1 cellular context compared by ENCODE assay signal in the genomic region with DNA sequence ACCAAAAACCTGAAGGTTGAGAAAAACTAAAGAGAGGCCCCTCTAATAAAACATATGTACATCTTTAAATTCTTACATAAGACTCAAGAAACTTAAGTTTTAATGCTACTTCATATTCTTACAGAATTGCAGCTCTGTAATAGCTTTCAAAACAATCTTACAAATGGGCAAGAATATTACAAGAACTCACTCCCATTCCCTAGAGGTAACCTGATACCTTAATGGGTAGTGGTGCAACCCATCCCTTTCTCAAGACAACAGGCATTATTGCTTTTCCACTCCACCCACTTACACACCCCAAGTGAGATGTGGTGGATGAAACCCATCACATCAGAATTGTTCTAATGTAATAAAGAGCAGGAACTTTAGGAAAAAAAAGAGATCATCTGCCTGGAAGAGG.
TF ChIP-seq lines count a peak whose summit lies in the region.

No MANE protein-coding gene starts in this region.

TF ChIP-seq in HEK293, 187 proteins besides CTCF, POLR2A, EP300 and RAD21 (continued from another document):
- TF ChIP-seq, protein P1, sequence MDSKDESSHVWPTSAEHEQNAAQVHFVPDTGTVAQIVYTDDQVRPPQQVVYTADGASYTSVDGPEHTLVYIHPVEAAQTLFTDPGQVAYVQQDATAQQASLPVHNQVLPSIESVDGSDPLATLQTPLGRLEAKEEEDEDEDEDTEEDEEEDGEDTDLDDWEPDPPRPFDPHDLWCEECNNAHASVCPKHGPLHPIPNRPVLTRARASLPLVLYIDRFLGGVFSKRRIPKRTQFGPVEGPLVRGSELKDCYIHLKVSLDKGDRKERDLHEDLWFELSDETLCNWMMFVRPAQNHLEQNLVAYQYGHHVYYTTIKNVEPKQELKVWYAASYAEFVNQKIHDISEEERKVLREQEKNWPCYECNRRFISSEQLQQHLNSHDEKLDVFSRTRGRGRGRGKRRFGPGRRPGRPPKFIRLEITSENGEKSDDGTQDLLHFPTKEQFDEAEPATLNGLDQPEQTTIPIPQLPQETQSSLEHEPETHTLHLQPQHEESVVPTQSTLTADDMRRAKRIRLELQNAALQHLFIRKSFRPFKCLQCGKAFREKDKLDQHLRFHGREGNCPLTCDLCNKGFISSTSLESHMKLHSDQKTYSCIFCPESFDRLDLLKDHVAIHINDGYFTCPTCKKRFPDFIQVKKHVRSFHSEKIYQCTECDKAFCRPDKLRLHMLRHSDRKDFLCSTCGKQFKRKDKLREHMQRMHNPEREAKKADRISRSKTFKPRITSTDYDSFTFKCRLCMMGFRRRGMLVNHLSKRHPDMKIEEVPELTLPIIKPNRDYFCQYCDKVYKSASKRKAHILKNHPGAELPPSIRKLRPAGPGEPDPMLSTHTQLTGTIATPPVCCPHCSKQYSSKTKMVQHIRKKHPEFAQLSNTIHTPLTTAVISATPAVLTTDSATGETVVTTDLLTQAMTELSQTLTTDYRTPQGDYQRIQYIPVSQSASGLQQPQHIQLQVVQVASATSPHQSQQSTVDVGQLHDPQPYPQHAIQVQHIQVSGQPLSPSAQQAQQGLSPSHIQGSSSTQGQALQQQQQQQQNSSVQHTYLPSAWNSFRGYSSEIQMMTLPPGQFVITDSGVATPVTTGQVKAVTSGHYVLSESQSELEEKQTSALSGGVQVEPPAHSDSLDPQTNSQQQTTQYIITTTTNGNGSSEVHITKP (tag by site-specific recombination; IDR thresholded peaks at IDR 0.05) = peak; percentile 80
- TF ChIP-seq, protein P2, sequence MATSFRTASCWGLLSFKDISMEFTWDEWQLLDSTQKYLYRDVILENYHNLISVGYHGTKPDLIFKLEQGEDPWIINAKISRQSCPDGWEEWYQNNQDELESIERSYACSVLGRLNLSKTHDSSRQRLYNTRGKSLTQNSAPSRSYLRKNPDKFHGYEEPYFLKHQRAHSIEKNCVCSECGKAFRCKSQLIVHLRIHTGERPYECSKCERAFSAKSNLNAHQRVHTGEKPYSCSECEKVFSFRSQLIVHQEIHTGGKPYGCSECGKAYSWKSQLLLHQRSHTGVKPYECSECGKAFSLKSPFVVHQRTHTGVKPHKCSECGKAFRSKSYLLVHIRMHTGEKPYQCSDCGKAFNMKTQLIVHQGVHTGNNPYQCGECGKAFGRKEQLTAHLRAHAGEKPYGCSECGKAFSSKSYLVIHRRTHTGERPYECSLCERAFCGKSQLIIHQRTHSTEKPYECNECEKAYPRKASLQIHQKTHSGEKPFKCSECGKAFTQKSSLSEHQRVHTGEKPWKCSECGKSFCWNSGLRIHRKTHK (tag by site-specific recombination; IDR thresholded peaks at IDR 0.05) = no peak
- TF ChIP-seq ZEB2 (tag by site-specific recombination; IDR thresholded peaks at IDR 0.05) (peak; percentile 25; the same call in 1 of the 2 replicates), ZFHX2 (tag by site-specific recombination; conservative IDR thresholded peaks at IDR 0.05) (peak; percentile 55), EGR2 (tag by site-specific recombination; IDR thresholded peaks at IDR 0.05; ENCODE audit: low read depth) (no peak), KLF1 (tag by site-specific recombination; IDR thresholded peaks at IDR 0.05) (peak; percentile 67; the same call in 1 of the 2 replicates), MZF1 (tag by site-specific recombination; IDR thresholded peaks at IDR 0.05; ENCODE audit: borderline replicate concordance) (peak; percentile 53; the same call in 1 of the 2 replicates), ZSCAN30 (tag by site-specific recombination; IDR thresholded peaks at IDR 0.05) (0 out of 2 replicates have a peak, but pooled peaks have one; percentile 44), ZNF529 (tag by site-specific recombination; IDR thresholded peaks at IDR 0.05; ENCODE audit: insufficient replicate concordance) (no peak), ZNF175 (tag by site-specific recombination; IDR thresholded peaks at IDR 0.05) (no peak), ZNF404 (tag by site-specific recombination; IDR thresholded peaks at IDR 0.05) (no peak), PRDM1 (tag by site-specific recombination; IDR thresholded peaks at IDR 0.05) (peak; percentile 48; the same call in 1 of the 2 replicates), ZNF366 (tag by site-specific recombination; conservative IDR thresholded peaks at IDR 0.05) (peak; percentile 72), ZNF16 (tag by site-specific recombination; IDR thresholded peaks at IDR 0.05; ENCODE audit: low read depth) (no peak), ZNF10 (tag by site-specific recombination; IDR thresholded peaks at IDR 0.05) (no peak), ZNF658 (tag by site-specific recombination; IDR thresholded peaks at IDR 0.05) (no peak)
- TF ChIP-seq, protein P3, sequence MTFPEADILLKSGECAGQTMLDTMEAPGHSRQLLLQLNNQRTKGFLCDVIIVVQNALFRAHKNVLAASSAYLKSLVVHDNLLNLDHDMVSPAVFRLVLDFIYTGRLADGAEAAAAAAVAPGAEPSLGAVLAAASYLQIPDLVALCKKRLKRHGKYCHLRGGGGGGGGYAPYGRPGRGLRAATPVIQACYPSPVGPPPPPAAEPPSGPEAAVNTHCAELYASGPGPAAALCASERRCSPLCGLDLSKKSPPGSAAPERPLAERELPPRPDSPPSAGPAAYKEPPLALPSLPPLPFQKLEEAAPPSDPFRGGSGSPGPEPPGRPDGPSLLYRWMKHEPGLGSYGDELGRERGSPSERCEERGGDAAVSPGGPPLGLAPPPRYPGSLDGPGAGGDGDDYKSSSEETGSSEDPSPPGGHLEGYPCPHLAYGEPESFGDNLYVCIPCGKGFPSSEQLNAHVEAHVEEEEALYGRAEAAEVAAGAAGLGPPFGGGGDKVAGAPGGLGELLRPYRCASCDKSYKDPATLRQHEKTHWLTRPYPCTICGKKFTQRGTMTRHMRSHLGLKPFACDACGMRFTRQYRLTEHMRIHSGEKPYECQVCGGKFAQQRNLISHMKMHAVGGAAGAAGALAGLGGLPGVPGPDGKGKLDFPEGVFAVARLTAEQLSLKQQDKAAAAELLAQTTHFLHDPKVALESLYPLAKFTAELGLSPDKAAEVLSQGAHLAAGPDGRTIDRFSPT (tag by site-specific recombination; IDR thresholded peaks at IDR 0.05) = no peak
- TF ChIP-seq, protein P4, sequence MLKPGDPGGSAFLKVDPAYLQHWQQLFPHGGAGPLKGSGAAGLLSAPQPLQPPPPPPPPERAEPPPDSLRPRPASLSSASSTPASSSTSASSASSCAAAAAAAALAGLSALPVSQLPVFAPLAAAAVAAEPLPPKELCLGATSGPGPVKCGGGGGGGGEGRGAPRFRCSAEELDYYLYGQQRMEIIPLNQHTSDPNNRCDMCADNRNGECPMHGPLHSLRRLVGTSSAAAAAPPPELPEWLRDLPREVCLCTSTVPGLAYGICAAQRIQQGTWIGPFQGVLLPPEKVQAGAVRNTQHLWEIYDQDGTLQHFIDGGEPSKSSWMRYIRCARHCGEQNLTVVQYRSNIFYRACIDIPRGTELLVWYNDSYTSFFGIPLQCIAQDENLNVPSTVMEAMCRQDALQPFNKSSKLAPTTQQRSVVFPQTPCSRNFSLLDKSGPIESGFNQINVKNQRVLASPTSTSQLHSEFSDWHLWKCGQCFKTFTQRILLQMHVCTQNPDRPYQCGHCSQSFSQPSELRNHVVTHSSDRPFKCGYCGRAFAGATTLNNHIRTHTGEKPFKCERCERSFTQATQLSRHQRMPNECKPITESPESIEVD (tag by site-specific recombination; IDR thresholded peaks at IDR 0.05) = peak; percentile 89
- TF ChIP-seq, protein P5, sequence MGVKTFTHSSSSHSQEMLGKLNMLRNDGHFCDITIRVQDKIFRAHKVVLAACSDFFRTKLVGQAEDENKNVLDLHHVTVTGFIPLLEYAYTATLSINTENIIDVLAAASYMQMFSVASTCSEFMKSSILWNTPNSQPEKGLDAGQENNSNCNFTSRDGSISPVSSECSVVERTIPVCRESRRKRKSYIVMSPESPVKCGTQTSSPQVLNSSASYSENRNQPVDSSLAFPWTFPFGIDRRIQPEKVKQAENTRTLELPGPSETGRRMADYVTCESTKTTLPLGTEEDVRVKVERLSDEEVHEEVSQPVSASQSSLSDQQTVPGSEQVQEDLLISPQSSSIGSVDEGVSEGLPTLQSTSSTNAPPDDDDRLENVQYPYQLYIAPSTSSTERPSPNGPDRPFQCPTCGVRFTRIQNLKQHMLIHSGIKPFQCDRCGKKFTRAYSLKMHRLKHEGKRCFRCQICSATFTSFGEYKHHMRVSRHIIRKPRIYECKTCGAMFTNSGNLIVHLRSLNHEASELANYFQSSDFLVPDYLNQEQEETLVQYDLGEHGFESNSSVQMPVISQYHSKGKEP (tag by site-specific recombination; IDR thresholded peaks at IDR 0.05) = peak; percentile 47; the same call in 1 of the 2 replicates
